Comparison of ENCODE assay signal across 17 cellular contexts in the genomic region with DNA sequence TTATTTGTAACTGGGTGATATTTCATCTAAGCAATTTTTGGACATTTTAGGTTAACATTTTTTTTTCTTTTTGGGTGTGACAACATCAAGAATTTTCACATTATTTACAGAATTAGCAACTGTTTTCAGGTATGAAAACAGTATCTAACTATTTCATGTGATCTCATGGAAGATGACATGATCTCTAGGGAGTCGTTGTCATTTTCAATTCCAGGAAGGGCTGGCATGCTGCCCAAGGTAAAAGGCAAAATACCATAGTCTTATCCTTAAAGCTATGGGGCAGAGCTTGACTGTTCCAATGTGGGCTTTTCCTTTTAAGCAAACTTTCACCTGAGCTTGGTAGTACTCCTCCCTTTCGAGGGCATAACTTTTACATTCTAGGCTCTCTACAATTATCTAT.
DNase-seq lines count a peak whose midpoint lies in the region; ATAC-seq and TF ChIP-seq lines count a peak whose summit lies in the region.
"Had no signal": no experiment of that assay in that cellular context is flagged by ENCODE, and none has a peak within 500 bp of the region (broad histone marks: within the 10 kb centered on the region; RNA-seq: fewer than 3 reads in every experiment).

No MANE protein-coding gene starts in this region.

- DNase-seq in DMS 273 (lab: John Stamatoyannopoulos, UW; ENCODE audit: unreplicated experiment): peak; percentile 39
- no peak for DNase-seq in DMS 273 treated with DMSO at 0.1 percent for 48 hours (lab: John Stamatoyannopoulos, UW)
- DNase-seq in PC-3: peak; percentile 9
- DNase-seq in kidney tubule cell (ENCODE audit: low spot score): peak; percentile 10
- DNase-seq in iPS-NIHi11 (ENCODE audit: low spot score): no peak
- no peak for DNase-seq in activated T-cell treated with anti-CD3 and anti-CD28 coated beads, Interleukin-2, amount 50 U/mL, for 1 hour
- DNase-seq: GOT3; HFFc6; MM.1S; NCI-H2029 treated with DMSO at 0.1 percent for 48 hours; NCI-H446 treated with DMSO at 0.1 percent for 48 hours; NK-92 treated with Interleukin-12 subunit alpha and Interleukin-12 subunit beta, amount 100 ng/mL, for 24 hours; SK-N-SH had no signal

- H3F3A ChIP-seq in PC-3 (ENCODE audit: low read length, unreplicated experiment): no peaks in the 10 kb centered on the region

- H3K79me2 ChIP-seq in PC-3 (ENCODE audit: low read length): no peaks in the 10 kb centered on the region

- H3K9me2 ChIP-seq in PC-3 (replicated peaks; ENCODE audit: low read length): no peaks in the 10 kb centered on the region
- H3K9me2 ChIP-seq: SK-N-SH had no signal

- CTCF ChIA-PET in HEK293 (lab: Yijun Ruan, JAX): no interaction called here
- CTCF ChIA-PET in PC-3 (lab: Charles Lee): no interaction called here

- H3K4me2 ChIP-seq in PC-3 (ENCODE audit: low read length): no peak overlapping the region
- H3K4me2 ChIP-seq: BLaER1 treated with 17β-estradiol and CSF1 and Interleukin-3, amounts not matched to agents 10 nM and 100 nM; SK-N-SH had no signal

- H2AFZ ChIP-seq in PC-3 (ENCODE audit: low read length): no peak overlapping the region

- no peak overlapping the region for H3K9ac ChIP-seq in PC-3 (ENCODE audit: low read length)
- H3K9ac ChIP-seq: BLaER1 treated with 17β-estradiol and CSF1 and Interleukin-3, amounts not matched to agents 10 nM and 100 nM; SK-N-SH had no signal

- H3K36me3 ChIP-seq in HEK293 (ENCODE audit: control insufficient read depth in 2 of 2, insufficient read depth in 1 of 2, low read length in 2 of 2) (no peaks in the 10 kb centered on the region), PC-3 (ENCODE audit: low read depth, low read length) (no peaks in the 10 kb centered on the region)
- H3K36me3 ChIP-seq: BLaER1 treated with 17β-estradiol and CSF1 and Interleukin-3, amounts not matched to agents 10 nM and 100 nM had no signal

- no peaks in the 10 kb centered on the region for H3K9me3 ChIP-seq in HEK293 (ENCODE audit: control insufficient read depth, insufficient read depth, low read depth, low read length)
- no peaks in the 10 kb centered on the region for H3K9me3 ChIP-seq in PC-3 (ENCODE audit: low read length)
- H3K9me3 ChIP-seq: BLaER1 treated with 17β-estradiol and CSF1 and Interleukin-3, amounts not matched to agents 10 nM and 100 nM; SK-N-SH had no signal

- no peak for ATAC-seq in PC-3
- ATAC-seq in GM19351 (IDR thresholded peaks at IDR 0.05; ENCODE audit: unreplicated experiment): no peak

- intact Hi-C loops in PC-3 (cut with micrococcal nuclease): no loop called here

- no peak for TF ChIP-seq CTCF in HEK293 (tag by site-specific recombination; IDR thresholded peaks at IDR 0.05)
- TF ChIP-seq CTCF in PC-3 (conservative IDR thresholded peaks at IDR 0.05; ENCODE audit: low read depth, low read length): no peak

- H3K27ac ChIP-seq in HEK293 (ENCODE audit: extremely low read depth, low read depth, low read length) (no peak overlapping the region), PC-3 (ENCODE audit: low read length) (no peak overlapping the region)
- H3K27ac ChIP-seq: 22Rv1; BLaER1 treated with 17β-estradiol and CSF1 and Interleukin-3, amounts not matched to agents 10 nM and 100 nM had no signal

- H4K20me1 ChIP-seq in PC-3 (ENCODE audit: low read length): no peaks in the 10 kb centered on the region
- H4K20me1 ChIP-seq: BLaER1 treated with 17β-estradiol and CSF1 and Interleukin-3, amounts not matched to agents 10 nM and 100 nM had no signal

- no TSS peak for BruUV-seq in PC-3 (replicated peaks; lab: Mats Ljungman, UMichigan)

- H3K27me3 ChIP-seq in PC-3 (ENCODE audit: low read length): no peaks in the 10 kb centered on the region
- H3K27me3 ChIP-seq: BLaER1 treated with 17β-estradiol and CSF1 and Interleukin-3, amounts not matched to agents 10 nM and 100 nM had no signal

- H3K4me1 ChIP-seq in HEK293 (ENCODE audit: control insufficient read depth, insufficient read depth, low read length) (no peaks in the 10 kb centered on the region), PC-3 (ENCODE audit: insufficient read depth, low read length) (no peaks in the 10 kb centered on the region)
- H3K4me1 ChIP-seq: BLaER1 treated with 17β-estradiol and CSF1 and Interleukin-3, amounts not matched to agents 10 nM and 100 nM had no signal

- H3K4me3 ChIP-seq in HEK293 (ENCODE audit: low read depth, low read length) (no peak overlapping the region), PC-3 (ENCODE audit: low read length) (no peak overlapping the region)
- H3K4me3 ChIP-seq: BLaER1 treated with 17β-estradiol and CSF1 and Interleukin-3, amounts not matched to agents 10 nM and 100 nM had no signal

- POLR2A ChIA-PET in HEK293 (lab: Yijun Ruan, JAX): no interaction called here
- POLR2A ChIA-PET in PC-3 (lab: Charles Lee; ENCODE audit: unreplicated experiment): no interaction called here

TF ChIP-seq in HEK293, 187 proteins besides CTCF, POLR2A, EP300 and RAD21:
- no peak for TF ChIP-seq KLF1 (tag by site-specific recombination; IDR thresholded peaks at IDR 0.05)
- TF ChIP-seq, protein P1, sequence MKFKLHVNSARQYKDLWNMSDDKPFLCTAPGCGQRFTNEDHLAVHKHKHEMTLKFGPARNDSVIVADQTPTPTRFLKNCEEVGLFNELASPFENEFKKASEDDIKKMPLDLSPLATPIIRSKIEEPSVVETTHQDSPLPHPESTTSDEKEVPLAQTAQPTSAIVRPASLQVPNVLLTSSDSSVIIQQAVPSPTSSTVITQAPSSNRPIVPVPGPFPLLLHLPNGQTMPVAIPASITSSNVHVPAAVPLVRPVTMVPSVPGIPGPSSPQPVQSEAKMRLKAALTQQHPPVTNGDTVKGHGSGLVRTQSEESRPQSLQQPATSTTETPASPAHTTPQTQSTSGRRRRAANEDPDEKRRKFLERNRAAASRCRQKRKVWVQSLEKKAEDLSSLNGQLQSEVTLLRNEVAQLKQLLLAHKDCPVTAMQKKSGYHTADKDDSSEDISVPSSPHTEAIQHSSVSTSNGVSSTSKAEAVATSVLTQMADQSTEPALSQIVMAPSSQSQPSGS (tag by site-specific recombination; IDR thresholded peaks at IDR 0.05; ENCODE audit: low read depth): peak; percentile 49; the same call in 1 of the 2 replicates
TF ChIP-seq in HEK293: peak in this region for 1.

Comparison
In these comparisons a context has a peak if more than half of its experiments do, and no peak if none do; other contexts are left out.
1. DNase-seq: peak in DMS 273 (single experiment), PC-3 (single experiment) and kidney tubule cell (single experiment); none in DMS 273 treated with DMSO at 0.1 percent for 48 hours (single experiment), iPS-NIHi11 (single experiment) and activated T-cell treated with anti-CD3 and anti-CD28 coated beads, Interleukin-2, amount 50 U/mL, for 1 hour (single experiment).